ENCODE assay signal across 10 cellular contexts in genomic region chr2:144453039-144453336, GRCh38.
A peak's percentile ranks its signal among the peaks of the same experiment; 100 is the strongest.
DNase-seq lines count a peak whose midpoint lies in the region; ATAC-seq and TF ChIP-seq lines count a peak whose summit lies in the region.
"Had no signal": no experiment of that assay in that cellular context is flagged by ENCODE, and none has a peak within 500 bp of the region (broad histone marks: within the 10 kb centered on the region; RNA-seq: fewer than 3 reads in every experiment).

No MANE protein-coding gene starts in this region.

- peak overlapping the region in 7 of 8 donors; percentile 34 to 93 (median 79) for H3K27ac Mint-ChIP-seq in CD8-positive, alpha-beta memory T cell
- peak overlapping the region; percentile 64 for H3K27ac Mint-ChIP-seq in activated B cell treated with CpG ODN at 0.5 μM for 24 hours

- H3K36me3 ChIP-seq in CD8-positive, alpha-beta memory T cell (ENCODE audit: insufficient read depth, low read length): no peaks in the 10 kb centered on the region
- peaks cover 0 to 27% (median 0%) of the 10 kb centered on the region in 9 donors for H3K36me3 ChIP-seq in heart left ventricle

- TF ChIP-seq POLR2A in heart left ventricle (IDR thresholded peaks at IDR 0.05): no peak

- H3K9me3 Mint-ChIP-seq in CD8-positive, alpha-beta memory T cell: no peaks in the 10 kb centered on the region
- no peaks in the 10 kb centered on the region for H3K9me3 Mint-ChIP-seq in activated B cell treated with CpG ODN at 0.5 μM for 24 hours

- H3K9me3 ChIP-seq in CD8-positive, alpha-beta memory T cell (ENCODE audit: low read length): no peaks in the 10 kb centered on the region
- no peaks in the 10 kb centered on the region for H3K9me3 ChIP-seq in heart left ventricle

- WGBS in heart left ventricle, 4 donors: 6 to 21% (median 13%) methylated on average over 4 of the region's 4 CpGs

- TF ChIP-seq CTCF in activated B cell treated with CpG ODN at 0.5 μM for 24 hours (IDR thresholded peaks at IDR 0.05): no peak
- no peak for TF ChIP-seq CTCF in heart left ventricle (IDR thresholded peaks at IDR 0.05)
- TF ChIP-seq CTCF in retinal pigment epithelial cell (conservative IDR thresholded peaks at IDR 0.05; ENCODE audit: low read depth, low read length): no peak

- POLR2A ChIA-PET in CD8-positive, alpha-beta memory T cell (lab: Charles Lee): no interaction called here
- POLR2A ChIA-PET in activated B cell treated with CpG ODN at 0.5 μM for 24 hours (lab: Charles Lee): interaction anchor here (0.6 kb wide), 1 partner anchor 19 kb away, joined by 3 read pairs; no protein-coding TSS in a partner anchor

- no peak for ATAC-seq in activated B cell treated with CpG ODN at 0.5 μM for 24 hours (ENCODE audit: low read depth)
- ATAC-seq in heart left ventricle: peak in 2 of 4 donors; percentile 7 to 28

- DNase-seq in CD8-positive, alpha-beta memory T cell: no peak
- DNase-seq in activated B cell treated with CpG ODN at 0.5 μM for 24 hours: no peak
- DNase-seq in heart left ventricle: no peak
- no peak for DNase-seq in retinal pigment epithelial cell (ENCODE audit: low read depth)
- DNase-seq in NCI-H446 (lab: John Stamatoyannopoulos, UW): no peak
- DNase-seq in HUDEP-2 (lab: John Stamatoyannopoulos, UW; ENCODE audit: unreplicated experiment in 76 of 76): no peak
- DNase-seq in NCI-H2196 (lab: John Stamatoyannopoulos, UW; ENCODE audit: unreplicated experiment): no peak
- no peak for DNase-seq in AG08395 (ENCODE audit: low spot score)
- DNase-seq: GF-D8, NCI-H2029 treated with DMSO at 0.1 percent for 48 hours had no signal

- peaks cover 68 to 77% (median 77%) of the 10 kb centered on the region in 3 donors for H3K4me1 Mint-ChIP-seq in CD8-positive, alpha-beta memory T cell
- H3K4me1 Mint-ChIP-seq in activated B cell treated with CpG ODN at 0.5 μM for 24 hours: peaks cover 89% of the 10 kb centered on the region

- H3K27me3 Mint-ChIP-seq in CD8-positive, alpha-beta memory T cell: peaks cover 2 to 4% of the 10 kb centered on the region in 2 donors
- no peaks in the 10 kb centered on the region for H3K27me3 Mint-ChIP-seq in activated B cell treated with CpG ODN at 0.5 μM for 24 hours

- H3K4me3 ChIP-seq in CD8-positive, alpha-beta memory T cell (ENCODE audit: low read length): no peak overlapping the region
- H3K4me3 ChIP-seq in heart left ventricle (peak overlapping the region in 9 of 12 donors; percentile 13 to 49 (median 38)), retinal pigment epithelial cell (ENCODE audit: low read length) (peak overlapping the region; percentile 38)

- H3K4me1 ChIP-seq in CD8-positive, alpha-beta memory T cell (ENCODE audit: insufficient read depth, low read length): peaks cover 23% of the 10 kb centered on the region
- H3K4me1 ChIP-seq in heart left ventricle: peaks cover 0 to 97% (median 67%) of the 10 kb centered on the region in 12 donors

- peak overlapping the region in 5 of 7 donors; percentile 36 to 63 (median 47) for H3K4me3 Mint-ChIP-seq in CD8-positive, alpha-beta memory T cell
- H3K4me3 Mint-ChIP-seq in activated B cell treated with CpG ODN at 0.5 μM for 24 hours: peak overlapping the region; percentile 26

- intact Hi-C loops in activated B cell treated with CpG ODN at 0.5 μM for 24 hours (cut with micrococcal nuclease) (no loop called here), heart left ventricle (cut with DNase I) (loop anchor here in 4 of 10 donors (2.0 to 5.0 kb wide), 3 partner anchors 54 to 59 kb away; no protein-coding TSS in a partner anchor)

- no peaks in the 10 kb centered on the region for H3K27me3 ChIP-seq in CD8-positive, alpha-beta memory T cell (ENCODE audit: insufficient read depth, low read length, poor library complexity, severe bottlenecking)
- no peaks in the 10 kb centered on the region for H3K27me3 ChIP-seq in heart left ventricle

- peak overlapping the region; percentile 2 for H3K27ac ChIP-seq in CD8-positive, alpha-beta memory T cell (ENCODE audit: low read depth, low read length)
- H3K27ac ChIP-seq in heart left ventricle: peak overlapping the region; percentile 6 to 74 (median 58)

- H3K36me3 Mint-ChIP-seq in CD8-positive, alpha-beta memory T cell: peaks cover 0 to 1% (median 1%) of the 10 kb centered on the region in 3 donors
- H3K36me3 Mint-ChIP-seq in activated B cell treated with CpG ODN at 0.5 μM for 24 hours (ENCODE audit: low read depth): peaks cover 33% of the 10 kb centered on the region

- CTCF ChIA-PET in CD8-positive, alpha-beta memory T cell (lab: Charles Lee): no interaction called here
- CTCF ChIA-PET in activated B cell treated with CpG ODN at 0.5 μM for 24 hours (lab: Charles Lee): interaction anchor here (1.3 kb wide), 1 partner anchor 9 kb away, joined by 3 read pairs; no protein-coding TSS in a partner anchor
